In genomic region chr5:144195443-144195842, GRCh38 we compare ENCODE assay signal across 14 cellular contexts. TPM values are rescaled to one million over a fixed set of nuclear protein-coding genes. Genes with fewer than 3 reads are reported as not detected.
"Had no signal": no experiment of that assay in that cellular context is flagged by ENCODE, and none has a peak within 500 bp of the region (broad histone marks: within the 10 kb centered on the region; RNA-seq: fewer than 3 reads in every experiment).

No MANE protein-coding gene starts in this region.

- DNase-seq: activated CD4-positive, alpha-beta T cell treated with anti-CD3 and anti-CD28 coated beads, Interleukin-2, amount 50 U/mL, for 1 hour; activated naive CD4-positive, alpha-beta T cell; activated naive CD8-positive, alpha-beta T cell treated with anti-CD3 and anti-CD28 coated beads, Interleukin-2, amount 10 ng/mL, durations not matched to agents 7 days and 5 days; aorta; cerebellar nuclear complex; effector CD8-positive, alpha-beta T cell; left ventricle myocardium superior; stimulated activated CD4-positive, alpha-beta T cell treated with anti-CD3 and anti-CD28 coated beads, Interleukin-1b, Interleukin-23, amount 100 ng/mL, for 48 hours; T-helper 9 cell had no signal

- ATAC-seq: activated CD4-positive, CD25-positive, alpha-beta regulatory T cell treated with anti-CD3 and anti-CD28 coated beads, Interleukin-2, amount 50 U/mL, for 24 hours; gastroesophageal sphincter; left ventricle myocardium superior; sciatic nerve had no signal

- H3K4me3 ChIP-seq: breast epithelium, gastroesophageal sphincter had no signal

- H3K27ac Mint-ChIP-seq: activated naive CD8-positive, alpha-beta T cell treated with anti-CD3 and anti-CD28 coated beads, Interleukin-2, amount 10 ng/mL, durations not matched to agents 7 days and 5 days; nephron had no signal

- H3K9me3 Mint-ChIP-seq: activated naive CD8-positive, alpha-beta T cell treated with anti-CD3 and anti-CD28 coated beads, Interleukin-2, amount 10 ng/mL, durations not matched to agents 7 days and 5 days; nephron had no signal

- H3K9me3 ChIP-seq: breast epithelium, gastroesophageal sphincter had no signal

- H3K27ac ChIP-seq: breast epithelium, gastroesophageal sphincter had no signal

- H3K4me1 ChIP-seq: breast epithelium, gastroesophageal sphincter had no signal

- H3K4me3 Mint-ChIP-seq: activated naive CD8-positive, alpha-beta T cell treated with anti-CD3 and anti-CD28 coated beads, Interleukin-2, amount 10 ng/mL, durations not matched to agents 7 days and 5 days; nephron had no signal

- H3K36me3 ChIP-seq: breast epithelium, gastroesophageal sphincter had no signal

RNA-seq across cellular contexts. Expression of gene KCTD16, which starts 24.8 kb away (rescaled TPM):
- total RNA-seq: left ventricle myocardium superior had no signal
